ENCODE assay signal across 31 cellular contexts in the genomic region with DNA sequence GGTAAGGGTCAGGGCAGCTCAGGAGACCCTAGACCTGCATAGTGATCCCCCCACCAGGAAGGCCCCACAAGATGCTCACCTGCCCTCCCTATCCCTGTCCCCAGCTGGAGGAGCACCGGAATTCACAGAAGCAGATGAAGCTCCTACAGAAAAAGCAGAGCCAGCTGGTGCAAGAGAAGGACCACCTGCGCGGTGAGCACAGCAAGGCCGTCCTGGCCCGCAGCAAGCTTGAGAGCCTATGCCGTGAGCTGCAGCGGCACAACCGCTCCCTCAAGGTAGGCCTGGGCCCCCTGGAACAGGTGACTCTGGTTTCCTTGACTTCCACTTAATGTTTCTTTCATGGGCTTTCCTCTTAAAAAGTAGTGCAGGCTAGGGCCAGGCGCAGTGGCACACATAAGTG. TPM values are rescaled to one million over a fixed set of nuclear protein-coding genes. Genes with fewer than 3 reads are reported as not detected.
"Had no signal": no experiment of that assay in that cellular context is flagged by ENCODE, and none has a peak within 500 bp of the region (broad histone marks: within the 10 kb centered on the region; RNA-seq: fewer than 3 reads in every experiment).

No MANE protein-coding gene starts in this region.

- H3K27me3 ChIP-seq: colonic mucosa, gastrocnemius medialis, pancreas, testis, tibial artery had no signal

- H3K4me3 Mint-ChIP-seq: dendritic cell treated with granulocyte-macrophage colony-stimulating factor and Interleukin-4, amounts not matched to agents 40 ng/mL and 50 ng/mL, for 4 days; endodermal cell; naive thymus-derived CD8-positive, alpha-beta T cell; nephron progenitor cell; stimulated activated memory B cell treated with anti-CD40 and anti-IgM and Interleukin-4, amounts not matched to agents 10 μg/mL and 1 μg/mL and 100 μg/mL, for 72 hours; type B pancreatic cell had no signal

- H3K4me1 Mint-ChIP-seq: endodermal cell had no signal

- H3K27ac ChIP-seq: colonic mucosa, epithelial cell of prostate, lower lobe of right lung, pancreas, testis, tibial artery had no signal

- H3K4me2 ChIP-seq: smooth muscle cell had no signal

- H3K4me1 ChIP-seq: colonic mucosa had no signal

- H3K4me3 ChIP-seq: colonic mucosa, gastrocnemius medialis, lower lobe of right lung, pancreas, smooth muscle cell, testis, tibial artery had no signal

- DNase-seq: colonic mucosa; effector CD8-positive, alpha-beta T cell; endodermal cell; foreskin fibroblast; gastrocnemius medialis; head of caudate nucleus; left ventricle myocardium superior; lower lobe of right lung; naive thymus-derived CD8-positive, alpha-beta T cell; nephron progenitor cell; occipital lobe; stimulated activated CD4-positive, alpha-beta T cell treated with anti-CD3 and anti-CD28 coated beads, Interleukin-12 subunit alpha, Interleukin-12 subunit beta, amount 100 ng/mL, for 4 hours; stimulated activated CD4-positive, alpha-beta T cell treated with anti-CD3 and anti-CD28 coated beads, Interleukin-1b, Interleukin-23, amount 100 ng/mL, for 48 hours; stimulated activated CD4-positive, alpha-beta T cell treated with anti-CD3 and anti-CD28 coated beads, Interleukin-4, amount 100 ng/mL, for 24 hours; stimulated activated naive CD8-positive, alpha-beta T cell treated with anti-CD3 and anti-CD28 coated beads, Interleukin-15, Interleukin-2, amounts not matched to agents 100 U/mL and 50 U/mL, for 24 hours; substantia nigra; testis; tibial artery had no signal

- H3K9me3 Mint-ChIP-seq: dendritic cell treated with granulocyte-macrophage colony-stimulating factor and Interleukin-4, amounts not matched to agents 40 ng/mL and 50 ng/mL, for 4 days; endodermal cell; naive thymus-derived CD8-positive, alpha-beta T cell; nephron progenitor cell; stimulated activated memory B cell treated with anti-CD40 and anti-IgM and Interleukin-4, amounts not matched to agents 10 μg/mL and 1 μg/mL and 100 μg/mL, for 72 hours; type B pancreatic cell had no signal

- H3K27ac Mint-ChIP-seq: progenitor cell of endocrine pancreas; stimulated activated memory B cell treated with anti-CD40 and anti-IgM and Interleukin-4, amounts not matched to agents 10 μg/mL and 1 μg/mL and 100 μg/mL, for 72 hours; type B pancreatic cell had no signal

- ATAC-seq: esophagus mucosa; gastrocnemius medialis; left ventricle myocardium superior; lower lobe of right lung; naive thymus-derived CD8-positive, alpha-beta T cell; pancreas; sciatic nerve; stimulated activated memory B cell treated with anti-CD40 and anti-IgM and Interleukin-4, amounts not matched to agents 10 μg/mL and 1 μg/mL and 100 μg/mL, for 72 hours; stimulated activated naive CD8-positive, alpha-beta T cell treated with anti-CD3 and anti-CD28 coated beads, Interleukin-15, Interleukin-2, amounts not matched to agents 100 U/mL and 50 U/mL, for 24 hours had no signal

- H3K9me3 ChIP-seq: colonic mucosa, gastrocnemius medialis, lower lobe of right lung, pancreas, testis, tibial artery had no signal

- FAIRE-seq: keratinocyte, pancreas, urothelium cell line had no signal

RNA-seq across cellular contexts. Expression of gene DCDC2B, which starts 21.0 kb away (rescaled TPM):
- total RNA-seq: colonic mucosa, endodermal cell, esophagus mucosa, gastrocnemius medialis, glomerular endothelial cell, left ventricle myocardium superior, mesenteric fat pad, occipital lobe, pancreas, progenitor cell of endocrine pancreas, sciatic nerve, smooth muscle cell had no signal
- polyA plus RNA-seq: keratinocyte, smooth muscle cell had no signal
